Comparison of ENCODE assay signal across 14 cellular contexts in the genomic region with DNA sequence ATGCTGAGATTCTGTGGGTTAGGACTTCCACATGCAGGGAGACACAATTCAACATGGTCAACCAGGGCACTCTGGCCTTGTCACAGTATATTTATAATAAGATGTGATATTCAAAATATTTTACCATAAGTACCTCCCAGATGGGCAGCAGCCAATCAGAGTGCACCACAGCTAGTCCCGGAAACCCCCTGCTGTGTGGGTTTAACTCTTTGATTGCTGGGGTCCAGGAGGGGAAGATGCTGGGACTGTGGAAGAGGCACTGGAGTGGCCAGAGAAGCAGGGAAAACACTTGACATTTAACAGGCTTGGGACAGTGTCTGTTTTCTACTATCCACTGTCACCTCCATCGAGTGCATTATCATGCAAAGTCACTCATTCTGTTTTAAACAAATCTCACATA.
DNase-seq lines count a peak whose midpoint lies in the region; ATAC-seq and TF ChIP-seq lines count a peak whose summit lies in the region.
"Had no signal": no experiment of that assay in that cellular context is flagged by ENCODE, and none has a peak within 500 bp of the region (broad histone marks: within the 10 kb centered on the region; RNA-seq: fewer than 3 reads in every experiment).

No MANE protein-coding gene starts in this region.

- H3K4me1 ChIP-seq in right cardiac atrium (ENCODE audit: control insufficient read depth, insufficient read depth, low read length) (peaks cover 27% of the 10 kb centered on the region), PC-9 (replicated peaks; ENCODE audit: insufficient read depth) (no peaks in the 10 kb centered on the region)

- CTCF ChIA-PET in PC-9 (lab: Charles Lee): no interaction called here

- H3K27me3 Mint-ChIP-seq in osteocyte (ENCODE audit: unreplicated experiment): no peaks in the 10 kb centered on the region

- H3K9me3 ChIP-seq in right cardiac atrium (ENCODE audit: control insufficient read depth, low read length) (no peaks in the 10 kb centered on the region), PC-9 (ENCODE audit: insufficient read depth, low read depth) (no peaks in the 10 kb centered on the region)

- ATAC-seq in right cardiac atrium (no peak), left ventricle myocardium superior (no peak), GM18502 (IDR thresholded peaks at IDR 0.05; ENCODE audit: poor library complexity, unreplicated experiment) (no peak), GM18870 (IDR thresholded peaks at IDR 0.05; ENCODE audit: unreplicated experiment) (no peak)

- H3K27ac Mint-ChIP-seq in osteocyte (ENCODE audit: unreplicated experiment): peak overlapping the region; percentile 31

- H3K27ac ChIP-seq in right cardiac atrium (ENCODE audit: low read length): peak overlapping the region; percentile 8
- peak overlapping the region; percentile 70 for H3K27ac ChIP-seq in cingulate gyrus (ENCODE audit: low read depth, low read length)
- H3K27ac ChIP-seq in PC-9: no peak overlapping the region
- H3K27ac ChIP-seq: RWPE1 had no signal

- H3K79me2 ChIP-seq in PC-9 (ENCODE audit: low read depth): peaks cover 99% of the 10 kb centered on the region

- BruUV-seq in PC-9 (replicated peaks; lab: Mats Ljungman, UMichigan): no TSS peak

- H2AFZ ChIP-seq in PC-9: no peak overlapping the region

- H4K20me1 ChIP-seq in PC-9 (ENCODE audit: insufficient read depth): peaks cover 96% of the 10 kb centered on the region

- H3K27me3 ChIP-seq in right cardiac atrium (ENCODE audit: control insufficient read depth, insufficient read depth) (no peaks in the 10 kb centered on the region), PC-9 (ENCODE audit: insufficient read depth, low read depth) (no peaks in the 10 kb centered on the region)

- peaks cover 43% of the 10 kb centered on the region for H3K4me1 Mint-ChIP-seq in osteocyte (ENCODE audit: unreplicated experiment)

- no peak overlapping the region for H3K4me2 ChIP-seq in PC-9

- intact Hi-C loops in right cardiac atrium (cut with DNase I) (no loop called here), left ventricle myocardium superior (cut with micrococcal nuclease) (no loop called here), PC-9 (cut with micrococcal nuclease; ENCODE audit: unreplicated experiment) (no loop called here)

- DNase-seq in right cardiac atrium (no peak), left ventricle myocardium superior (no peak), osteocyte (ENCODE audit: extremely low spot score, unreplicated experiment) (no peak), PC-9 (no peak), NCI-H1092 treated with DMSO at 0.1 percent for 48 hours (lab: John Stamatoyannopoulos, UW) (no peak)
- DNase-seq: AML-193, GOT3, NCI-H1436 treated with DMSO at 0.1 percent for 48 hours, NCI-H2081, NCI-H524 treated with DMSO at 0.1 percent for 48 hours had no signal

- H3F3A ChIP-seq in PC-9 (ENCODE audit: insufficient read depth, low read depth): peaks cover 22% of the 10 kb centered on the region

- no peaks in the 10 kb centered on the region for H3K9me2 ChIP-seq in PC-9 (ENCODE audit: insufficient read depth)

- WGBS in right cardiac atrium: 23% methylated on average over 2 of the region's 2 CpGs

- H3K9me3 Mint-ChIP-seq in osteocyte (ENCODE audit: unreplicated experiment): no peaks in the 10 kb centered on the region

- POLR2A ChIA-PET in PC-9 (lab: Charles Lee; ENCODE audit: unreplicated experiment): no interaction called here

- peaks cover 16% of the 10 kb centered on the region; the same call in 1 of the 2 replicates for H3K36me3 ChIP-seq in PC-9 (ENCODE audit: low read depth)

- peaks cover 20% of the 10 kb centered on the region for H3K36me3 Mint-ChIP-seq in osteocyte (ENCODE audit: unreplicated experiment)

- TF ChIP-seq CTCF in osteocyte (IDR thresholded peaks at IDR 0.05) (no peak), PC-9 (conservative IDR thresholded peaks at IDR 0.05) (no peak)

- H3K4me3 ChIP-seq in right cardiac atrium (ENCODE audit: low read length): no peak overlapping the region
- no peak overlapping the region for H3K4me3 ChIP-seq in PC-9

- H3K4me3 Mint-ChIP-seq in osteocyte (ENCODE audit: unreplicated experiment): no peak overlapping the region
